Comparison of ENCODE assay signal across 13 cellular contexts in genomic region chr7:2967238-2967637, GRCh38.
"Had no signal": no experiment of that assay in that cellular context is flagged by ENCODE, and none has a peak within 500 bp of the region (broad histone marks: within the 10 kb centered on the region; RNA-seq: fewer than 3 reads in every experiment).

No MANE protein-coding gene starts in this region.

- H3K36me3 ChIP-seq: adrenal gland, SJCRH30, suprapubic skin, upper lobe of left lung had no signal

- H3K4me2 ChIP-seq: smooth muscle cell had no signal

- H3K27ac ChIP-seq: adrenal gland, SJCRH30, suprapubic skin, upper lobe of left lung had no signal

- DNase-seq: activated CD4-positive, alpha-beta T cell treated with anti-CD3 and anti-CD28 coated beads, Interleukin-2, amount 10 ng/mL, durations not matched to agents 24 days and 14 days; activated T-cell treated with anti-CD3 and anti-CD28 coated beads, Interleukin-2, amount 50 U/mL, for 72 hours; left ventricle myocardium superior; natural killer cell; SJCRH30; stimulated activated CD4-positive, alpha-beta T cell treated with anti-CD3 and anti-CD28 coated beads, Interleukin-4, amount 100 ng/mL, for 4 hours; stimulated activated naive CD8-positive, alpha-beta T cell treated with anti-CD3 and anti-CD28 coated beads, Interleukin-15, Interleukin-2, amounts not matched to agents 100 U/mL and 50 U/mL, for 24 hours; T-helper 2 cell had no signal

- FAIRE-seq: endometrium had no signal

- H3K4me3 ChIP-seq: adrenal gland, SJCRH30, smooth muscle cell, suprapubic skin, upper lobe of left lung had no signal

- H3K27me3 ChIP-seq: adrenal gland, SJCRH30, suprapubic skin, upper lobe of left lung had no signal

- H3K4me1 ChIP-seq: adrenal gland, SJCRH30, suprapubic skin, upper lobe of left lung had no signal
